Comparison of ENCODE assay signal across 8 cellular contexts in the genomic region with DNA sequence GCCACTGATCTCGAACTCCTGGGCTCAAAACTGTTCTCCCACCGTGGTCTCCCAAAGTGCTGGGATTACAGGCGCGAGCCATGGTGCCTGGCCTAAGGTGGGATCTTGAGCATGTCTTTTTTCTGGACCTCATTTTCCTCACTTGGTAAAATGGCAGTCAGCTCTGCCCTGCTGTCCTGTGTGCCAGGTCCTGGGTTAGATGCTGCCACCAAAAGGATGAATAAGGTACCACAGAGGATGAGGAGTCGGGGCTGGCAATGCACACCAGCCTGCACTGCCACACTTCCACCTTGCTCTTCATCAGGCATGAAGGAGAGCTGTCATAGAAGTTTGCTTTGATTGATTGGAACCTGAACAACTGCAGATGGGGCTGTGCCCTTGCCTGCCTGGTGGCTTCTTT. TPM values are rescaled to one million over a fixed set of nuclear protein-coding genes. Genes with fewer than 3 reads are reported as not detected.
DNase-seq lines count a peak whose midpoint lies in the region; ATAC-seq and TF ChIP-seq lines count a peak whose summit lies in the region.

No MANE protein-coding gene starts in this region.

- no peak overlapping the region for H3K4me3 Mint-ChIP-seq in IgD-negative memory B cell

- H3K4me1 ChIP-seq in adrenal gland (replicated peaks in 1 of 2): peaks cover 6 to 11% of the 10 kb centered on the region in 2 donors

- peak in 5 of 6 experiments; percentile 10 to 34 (median 27) for TF ChIP-seq CTCF in adrenal gland (IDR thresholded peaks at IDR 0.05)

- H3K27ac ChIP-seq in adrenal gland: no peak overlapping the region

- peak overlapping the region in 2 of 3 donors; percentile 3 to 71 for H3K27ac Mint-ChIP-seq in IgD-negative memory B cell

- no peak overlapping the region for H3K4me3 ChIP-seq in adrenal gland

- ATAC-seq in GM19035 (IDR thresholded peaks at IDR 0.05; ENCODE audit: unreplicated experiment): no peak
- ATAC-seq in HG02852 (IDR thresholded peaks at IDR 0.05; ENCODE audit: unreplicated experiment): no peak

- H3K9me3 Mint-ChIP-seq in IgD-negative memory B cell: no peaks in the 10 kb centered on the region

- peaks cover 15 to 18% (median 17%) of the 10 kb centered on the region in 3 donors for H3K4me1 Mint-ChIP-seq in IgD-negative memory B cell

- H3K27me3 ChIP-seq in adrenal gland: no peaks in the 10 kb centered on the region

- intact Hi-C loops in adrenal gland (cut with DNase I): no loop called here

- TF ChIP-seq POLR2A in adrenal gland (IDR thresholded peaks at IDR 0.05): no peak

- 78 to 90% (median 87%) methylated on average over 3 to 5 of the region's 5 CpGs for WGBS in adrenal gland, 4 donors

- DNase-seq in EH (ENCODE audit: low read depth) (peak; percentile 50), adrenal gland (peak in 1 of 7 donors; percentile 47), midbrain (lab: John Stamatoyannopoulos, UW) (peak; percentile 36), foreskin melanocyte (no peak)
- no peak for DNase-seq in stimulated activated CD4-positive, alpha-beta T cell treated with anti-CD3 and anti-CD28 coated beads, Interleukin-4, amount 100 ng/mL, for 4 hours

- no peaks in the 10 kb centered on the region for H3K27me3 Mint-ChIP-seq in IgD-negative memory B cell

- H3K9me3 ChIP-seq in adrenal gland (replicated peaks in 1 of 3): no peaks in the 10 kb centered on the region

- H3K36me3 ChIP-seq in adrenal gland (replicated peaks in 1 of 2): peaks cover 0 to 25% of the 10 kb centered on the region in 2 donors

- peaks cover 3% of the 10 kb centered on the region for H3K36me3 Mint-ChIP-seq in IgD-negative memory B cell

RNA-seq across cellular contexts. Expression of gene ACO2, which starts 32.3 kb away (rescaled TPM):
- polyA plus RNA-seq in IgD-negative memory B cell (132 TPM), adrenal gland (100 to 1,000 TPM in 1 of 3 donors, 10 to 100 TPM in 2; 35.5 to 135 (median 64.8) TPM)
- 100 to 1,000 TPM; 129 to 212 (median 151) TPM for total RNA-seq in adrenal gland

RNA-seq across cellular contexts. Expression of gene PHF5A, which starts 32.7 kb away (rescaled TPM):
- polyA plus RNA-seq in IgD-negative memory B cell: 23.8 TPM
- 10 to 100 TPM; 18.2 to 35.9 (median 27.1) TPM for total RNA-seq in adrenal gland
- 10 to 100 TPM; 29.5 to 50.8 (median 38.4) TPM for polyA plus RNA-seq in adrenal gland

RNA-seq across cellular contexts. Expression of gene POLR3H, which starts 43.1 kb away (rescaled TPM):
- polyA plus RNA-seq in IgD-negative memory B cell (15.9 TPM), adrenal gland (10 to 100 TPM; 45.1 to 61.5 (median 53.6) TPM)
- total RNA-seq in adrenal gland: 10 to 100 TPM; 18.7 to 92.6 (median 41.8) TPM

RNA-seq across cellular contexts. Expression of gene TOB2, which starts 54.6 kb away (rescaled TPM):
- polyA plus RNA-seq in IgD-negative memory B cell (52.2 TPM), adrenal gland (10 to 100 TPM; 14.7 to 24.1 (median 20.6) TPM)
- total RNA-seq in adrenal gland: 100 to 1,000 TPM in 1 of 8 donors, 10 to 100 TPM in 7; 36.2 to 117 (median 61.5) TPM

RNA-seq across cellular contexts. Expression of gene CSDC2, which starts 59.6 kb away (rescaled TPM):
- polyA plus RNA-seq in IgD-negative memory B cell (not detected), adrenal gland (100 to 1,000 TPM in 2 of 3 donors, 1 to 10 TPM in 1; 7.5 to 368 (median 212) TPM)
- total RNA-seq in adrenal gland: 100 to 1,000 TPM in 7 of 8 donors, 10 to 100 TPM in 1; 81.5 to 281 (median 183) TPM

Comparison
In these comparisons a context has a peak if more than half of its experiments do, and no peak if none do; other contexts are left out.
1. DNase-seq: peak in EH (single experiment) and midbrain (single experiment); none in stimulated activated CD4-positive, alpha-beta T cell treated with anti-CD3 and anti-CD28 coated beads, Interleukin-4, amount 100 ng/mL, for 4 hours (0 of 2) and foreskin melanocyte (single experiment).